In genomic region chr18:49756671-49757362, GRCh38 we compare ENCODE assay signal across 27 cellular contexts.
"Had no signal": no experiment of that assay in that cellular context is flagged by ENCODE, and none has a peak within 500 bp of the region (broad histone marks: within the 10 kb centered on the region; RNA-seq: fewer than 3 reads in every experiment).

No MANE protein-coding gene starts in this region.

- H3K36me3 ChIP-seq: ascending aorta, cardiac muscle cell, colonic mucosa, left lung, neutrophil, vagina, WERI-Rb-1 had no signal

- H3K27me3 ChIP-seq: ascending aorta, cardiac muscle cell, colonic mucosa, left lung, neutrophil, vagina had no signal

- H3K9me3 ChIP-seq: ascending aorta, colonic mucosa, left lung, mucosa of descending colon, neutrophil, vagina had no signal

- ATAC-seq: activated CD4-positive, CD25-positive, alpha-beta regulatory T cell treated with anti-CD3 and anti-CD28 coated beads, Interleukin-2, amount 50 U/mL, for 24 hours; left lung; mucosa of descending colon; sciatic nerve; stimulated activated effector memory CD8-positive, alpha-beta T cell treated with anti-CD3 and anti-CD28 coated beads, Interleukin-12 subunit alpha, Interleukin-12 subunit beta, amount 100 ng/mL, for 72 hours had no signal

- H3K27ac ChIP-seq: ascending aorta, cardiac muscle cell, colonic mucosa, left lung, neutrophil, skin epidermis, vagina, WERI-Rb-1 had no signal

- H3K4me1 ChIP-seq: ascending aorta, colonic mucosa, left lung, vagina had no signal

- DNase-seq: activated CD4-positive, alpha-beta T cell treated with anti-CD3 and anti-CD28 coated beads for 48 hours; activated CD4-positive, alpha-beta T cell treated with anti-CD3 and anti-CD28 coated beads, Interleukin-2, amount 50 U/mL, for 48 hours; activated CD8-positive, alpha-beta memory T cell treated with anti-CD3 and anti-CD28 coated beads for 24 hours; activated effector memory CD4-positive, alpha-beta T cell treated with Interleukin-2 at 50 U/mL for 16 hours; activated naive CD4-positive, alpha-beta T cell treated with anti-CD3 and anti-CD28 coated beads for 36 hours; activated naive CD8-positive, alpha-beta T cell treated with anti-CD3 and anti-CD28 coated beads for 36 hours; cerebellar nuclear complex; colonic mucosa; effector CD8-positive, alpha-beta T cell; kidney glomerular epithelial cell; left lung; mesendoderm; mucosa of descending colon; stimulated activated CD4-positive, alpha-beta T cell treated with anti-CD3 and anti-CD28 coated beads, Interleukin-12 subunit alpha, Interleukin-12 subunit beta, amount 100 ng/mL, for 4 hours; stimulated activated CD4-positive, alpha-beta T cell treated with anti-CD3 and anti-CD28 coated beads, Interleukin-4, amount 100 ng/mL, for 24 hours; substantia nigra; T-helper 9 cell; WERI-Rb-1 had no signal

- H3K4me3 ChIP-seq: ascending aorta, cardiac muscle cell, colonic mucosa, left lung, lung, mucosa of descending colon, skin epidermis, vagina had no signal
